ENCODE assay signal across 8 cellular contexts in genomic region chr2:25251461-25252273, GRCh38.
DNase-seq lines count a peak whose midpoint lies in the region; ATAC-seq, FAIRE-seq and TF ChIP-seq lines count a peak whose summit lies in the region.

No MANE protein-coding gene starts in this region.

- peaks cover 11 to 14% of the 10 kb centered on the region in 2 donors for H3K36me3 ChIP-seq in kidney (ENCODE audit: control insufficient read depth in 1 of 2, insufficient read depth in 2 of 2, low read length in 2 of 2)

- intact Hi-C loops in kidney (cut with DNase I) = no loop called here

- H3K27me3 Mint-ChIP-seq in T-cell = no peaks in the 10 kb centered on the region

- no peaks in the 10 kb centered on the region for H3K9me3 Mint-ChIP-seq in T-cell

- TF ChIP-seq CTCF in GM10248 (IDR thresholded peaks at IDR 0.05; ENCODE audit: control extremely low read depth, extremely low read depth, low read depth, missing control alignments) (no peak), kidney (IDR thresholded peaks at IDR 0.05; ENCODE audit: borderline replicate concordance, extremely low read depth, insufficient read depth) (no peak)

- CTCF ChIA-PET in GM10248 (lab: Yijun Ruan, JAX) = interaction anchor here (1.2 to 1.9 kb wide), 4 partner anchors 9 to 56 kb away, joined by 3 to 8 read pairs (median 3); no protein-coding TSS in a partner anchor
- CTCF ChIA-PET in T-cell (lab: Charles Lee) = interaction anchor here (0.5 to 1.5 kb wide), 4 partner anchors 8 to 111 kb away, joined by 3 to 5 read pairs (median 4); no protein-coding TSS in a partner anchor

- H3K4me1 ChIP-seq in kidney (ENCODE audit: control insufficient read depth in 1 of 2, insufficient read depth in 1 of 2, low read depth in 1 of 2, low read length in 2 of 2) = peaks cover 0 to 5% of the 10 kb centered on the region in 2 donors

- peak overlapping the region; percentile 79 to 86 for H3K27ac Mint-ChIP-seq in T-cell

- DNase-seq in GM10248 (ENCODE audit: extremely low spot score) (peak; percentile 88), T-cell (peak in 25 of 34 experiments; percentile 17 to 56 (median 34)), kidney (peak; percentile 86), occipital lobe (lab: John Stamatoyannopoulos, UW) (no peak), KG1 (lab: John Stamatoyannopoulos, UW) (no peak)
- DNase-seq in central memory CD4-positive, alpha-beta T cell = peak; percentile 39
- DNase-seq in stimulated activated CD4-positive, alpha-beta T cell treated with anti-CD3 and anti-CD28 coated beads, Interleukin-1b, Interleukin-23, amount 100 ng/mL, for 48 hours = peak; percentile 32

- H3K4me3 ChIP-seq in kidney (ENCODE audit: low read length in 2 of 2) = peak overlapping the region in 1 of 2 donors; percentile 51

- POLR2A ChIA-PET in GM10248 (lab: Yijun Ruan, JAX) = interaction anchor here (0.5 to 0.6 kb wide), 2 partner anchors 84 to 935 kb away, joined by 4 to 7 read pairs; no protein-coding TSS in a partner anchor
- POLR2A ChIA-PET in T-cell (lab: Charles Lee) = interaction anchor here (0.5 to 0.6 kb wide), 2 partner anchors 171 to 331 kb away, joined by 3 read pairs; no protein-coding TSS in a partner anchor

- FAIRE-seq in kidney (lab: Jason Lieb, UNC) = no peak

- H3K4me3 Mint-ChIP-seq in T-cell = peak overlapping the region; percentile 81 to 84 (median 83)

- H3K9me3 ChIP-seq in kidney (ENCODE audit: control insufficient read depth in 1 of 2, low read length in 2 of 2) = no peaks in the 10 kb centered on the region

- ATAC-seq in HG03280 (IDR thresholded peaks at IDR 0.05; ENCODE audit: unreplicated experiment) = peak; percentile 44
- peak; percentile 64 to 68 (median 64) for ATAC-seq in T-cell (replicated peaks in 1 of 4)

- H3K27ac ChIP-seq in kidney (ENCODE audit: low read depth in 2 of 2, low read length in 2 of 2) = peak overlapping the region in 1 of 2 donors; percentile 10

- H3K36me3 Mint-ChIP-seq in T-cell = peaks cover 19% of the 10 kb centered on the region

- no peak overlapping the region for H3K9ac ChIP-seq in kidney (ENCODE audit: low read length in 2 of 2)

- peaks cover 25 to 49% (median 36%) of the 10 kb centered on the region in 3 donors for H3K4me1 Mint-ChIP-seq in T-cell

Comparison
In these comparisons a context has a peak if more than half of its experiments do, and no peak if none do; other contexts are left out.
1. DNase-seq: peak in GM10248 (single experiment), T-cell (25 of 34), central memory CD4-positive, alpha-beta T cell (single experiment), kidney (single experiment) and stimulated activated CD4-positive, alpha-beta T cell treated with anti-CD3 and anti-CD28 coated beads, Interleukin-1b, Interleukin-23, amount 100 ng/mL, for 48 hours (single experiment); none in occipital lobe (single experiment) and KG1 (single experiment).